Comparison of ENCODE assay signal across 8 cellular contexts in genomic region chr4:131091896-131092295, GRCh38.
A peak's percentile ranks its signal among the peaks of the same experiment; 100 is the strongest.
DNase-seq lines count a peak whose midpoint lies in the region; ATAC-seq and TF ChIP-seq lines count a peak whose summit lies in the region.

No MANE protein-coding gene starts in this region.

- H3K27me3 ChIP-seq in H9 (ENCODE audit: insufficient read depth, low read length) (no peaks in the 10 kb centered on the region), dorsolateral prefrontal cortex (no peaks in the 10 kb centered on the region), esophagus squamous epithelium (no peaks in the 10 kb centered on the region), spleen (replicated peaks in 1 of 7) (no peaks in the 10 kb centered on the region)

- H3K56ac ChIP-seq in H9 (ENCODE audit: insufficient read length, low read depth, low read length) = no peak overlapping the region

- H3K27me3 Mint-ChIP-seq in H9 (ENCODE audit: low read depth) (no peaks in the 10 kb centered on the region), progenitor cell of endocrine pancreas (no peaks in the 10 kb centered on the region)

- no peak overlapping the region for H3K23ac ChIP-seq in H9 (ENCODE audit: insufficient read length, low read depth, low read length)

- H2BK20ac ChIP-seq in H9 (ENCODE audit: low read depth, low read length, poor library complexity, severe bottlenecking) = no peak overlapping the region

- H3K4ac ChIP-seq in H9 (ENCODE audit: low read depth, low read length) = no peak overlapping the region

- H3K4me1 ChIP-seq in H9 (ENCODE audit: insufficient read depth, low read length) (no peaks in the 10 kb centered on the region), esophagus squamous epithelium (no peaks in the 10 kb centered on the region), spleen (no peaks in the 10 kb centered on the region)

- H3K4me1 Mint-ChIP-seq in H9 = no peaks in the 10 kb centered on the region
- no peaks in the 10 kb centered on the region for H3K4me1 Mint-ChIP-seq in progenitor cell of endocrine pancreas (ENCODE audit: low read depth)

- H3K79me2 ChIP-seq in H9 (ENCODE audit: insufficient read depth, low read length) = no peaks in the 10 kb centered on the region

- ATAC-seq in left cardiac atrium = no peak

- H4K8ac ChIP-seq in H9 (replicated peaks; ENCODE audit: insufficient read length, low read depth, low read length) = no peak overlapping the region

- H2BK15ac ChIP-seq in H9 (ENCODE audit: low read depth, low read length) = no peak overlapping the region

- H3K27ac ChIP-seq in H9 (ENCODE audit: insufficient read length, low read depth, low read length) = no peak overlapping the region
- no peak overlapping the region for H3K27ac ChIP-seq in dorsolateral prefrontal cortex
- no peak overlapping the region for H3K27ac ChIP-seq in esophagus squamous epithelium
- H3K27ac ChIP-seq in spleen = no peak overlapping the region

- no peak overlapping the region for H2BK12ac ChIP-seq in H9 (ENCODE audit: insufficient read length, low read depth, low read length)

- H3K4me2 ChIP-seq in H9 (ENCODE audit: insufficient read depth, insufficient read length, low read length) = no peak overlapping the region

- H4K20me1 ChIP-seq in H9 (ENCODE audit: control insufficient read depth, insufficient read depth, insufficient read length) = no peaks in the 10 kb centered on the region

- H2BK120ac ChIP-seq in H9 (ENCODE audit: low read depth, low read length, poor library complexity, severe bottlenecking) = no peak overlapping the region

- H3K9me3 Mint-ChIP-seq in H9 (no peaks in the 10 kb centered on the region), progenitor cell of endocrine pancreas (ENCODE audit: low read depth) (no peaks in the 10 kb centered on the region)

- TF ChIP-seq POLR2A in esophagus squamous epithelium (IDR thresholded peaks at IDR 0.05) (no peak), spleen (IDR thresholded peaks at IDR 0.05) (no peak)

- H2BK5ac ChIP-seq in H9 (ENCODE audit: insufficient read length, low read length) = no peak overlapping the region

- H3K4me3 ChIP-seq in dorsolateral prefrontal cortex (no peak overlapping the region), esophagus squamous epithelium (no peak overlapping the region), spleen (no peak overlapping the region)

- H3K27ac Mint-ChIP-seq in H9 (no peak overlapping the region), progenitor cell of endocrine pancreas (no peak overlapping the region)

- H3K9me3 ChIP-seq in H9 (ENCODE audit: control insufficient read depth, low read depth, low read length) (no peaks in the 10 kb centered on the region), esophagus squamous epithelium (no peaks in the 10 kb centered on the region), spleen (no peaks in the 10 kb centered on the region)

- TF ChIP-seq CTCF in H9 (conservative IDR thresholded peaks at IDR 0.05) (peak; percentile 71), dorsolateral prefrontal cortex (IDR thresholded peaks at IDR 0.05 in 54 of 56, conservative IDR thresholded peaks at IDR 0.05 in 2 of 56; ENCODE audit: low read depth in 1 of 56, partially characterized antibody in 56 of 56) (peak in 55 of 56 donors; percentile 23 to 82 (median 55)), progenitor cell of endocrine pancreas (IDR thresholded peaks at IDR 0.05; ENCODE audit: unreplicated experiment) (peak; percentile 69), esophagus squamous epithelium (IDR thresholded peaks at IDR 0.05) (peak in 2 of 6 experiments; percentile 13 to 48), spleen (IDR thresholded peaks at IDR 0.05 in 8 of 11, conservative IDR thresholded peaks at IDR 0.05 in 3 of 11) (no peak)

- H3K36me3 ChIP-seq in esophagus squamous epithelium (no peaks in the 10 kb centered on the region), spleen (no peaks in the 10 kb centered on the region)

- intact Hi-C loops in dorsolateral prefrontal cortex (cut with DNase I) = loop anchor here (2.0 to 10.0 kb wide), 2 partner anchors 211 to 213 kb away; no protein-coding TSS in a partner anchor
- intact Hi-C loops in left cardiac atrium (cut with DNase I) = no loop called here
- intact Hi-C loops in esophagus squamous epithelium (cut with DNase I) = no loop called here
- intact Hi-C loops in spleen (cut with DNase I; ENCODE audit: low total_unique reads) = no loop called here

- H3K36me3 Mint-ChIP-seq in H9 (ENCODE audit: insufficient read depth in 1 of 3, low read depth in 3 of 3) = no peaks in the 10 kb centered on the region
- H3K36me3 Mint-ChIP-seq in progenitor cell of endocrine pancreas (ENCODE audit: insufficient read depth) = no peaks in the 10 kb centered on the region

- no peak overlapping the region for H4K5ac ChIP-seq in H9 (ENCODE audit: insufficient read length, low read depth, low read length)

- no peaks in the 10 kb centered on the region for H3K79me1 ChIP-seq in H9 (ENCODE audit: insufficient read depth, low read depth, low read length, poor library complexity, severe bottlenecking)

- H3K9ac ChIP-seq in H9 (ENCODE audit: extremely low read depth, insufficient read length, low read length) = no peak overlapping the region

- H2AK5ac ChIP-seq in H9 (ENCODE audit: insufficient read length, low read length) = no peak overlapping the region

- H3K14ac ChIP-seq in H9 (ENCODE audit: insufficient read depth, low read length) = no peak overlapping the region

- H4K91ac ChIP-seq in H9 (ENCODE audit: insufficient read length, low read depth, low read length) = no peak overlapping the region

- no peak overlapping the region for H2AFZ ChIP-seq in H9 (ENCODE audit: low read length)

- no peak overlapping the region for H3K18ac ChIP-seq in H9 (ENCODE audit: insufficient read length, low read depth, low read length)

- DNase-seq in H9 = no peak
- DNase-seq in NCI-H2171 treated with DMSO at 0.1 percent for 48 hours (lab: John Stamatoyannopoulos, UW) = peak; percentile 54
- no peak for DNase-seq in dorsolateral prefrontal cortex
- no peak for DNase-seq in progenitor cell of endocrine pancreas (ENCODE audit: low spot score, unreplicated experiment)
- no peak for DNase-seq in activated CD4-positive, alpha-beta T cell treated with anti-CD3 and anti-CD28 coated beads, Interleukin-2, amount 50 U/mL, for 48 hours
- DNase-seq in left cardiac atrium = no peak
- DNase-seq in esophagus squamous epithelium (lab: John Stamatoyannopoulos, UW) = no peak
- DNase-seq in spleen = no peak

- H3K4me3 Mint-ChIP-seq in H9 (no peak overlapping the region), progenitor cell of endocrine pancreas (ENCODE audit: low read depth) (no peak overlapping the region)

- no peak overlapping the region for H3T11ph ChIP-seq in H9 (ENCODE audit: low read length)

- H3K23me2 ChIP-seq in H9 (ENCODE audit: insufficient read length, low read depth, low read length, poor library complexity, severe bottlenecking) = no peaks in the 10 kb centered on the region

Comparison
In these comparisons a context has a peak if more than half of its experiments do, and no peak if none do; other contexts are left out.
1. CTCF ChIP-seq: peak in H9 (single experiment), dorsolateral prefrontal cortex (55 of 56) and progenitor cell of endocrine pancreas (single experiment); none in spleen (0 of 11).
2. intact Hi-C loops: an anchor here in dorsolateral prefrontal cortex (2.0 to 10.0 kb wide); none called in left cardiac atrium, esophagus squamous epithelium and spleen.